ENCODE assay signal across 30 cellular contexts in the genomic region with DNA sequence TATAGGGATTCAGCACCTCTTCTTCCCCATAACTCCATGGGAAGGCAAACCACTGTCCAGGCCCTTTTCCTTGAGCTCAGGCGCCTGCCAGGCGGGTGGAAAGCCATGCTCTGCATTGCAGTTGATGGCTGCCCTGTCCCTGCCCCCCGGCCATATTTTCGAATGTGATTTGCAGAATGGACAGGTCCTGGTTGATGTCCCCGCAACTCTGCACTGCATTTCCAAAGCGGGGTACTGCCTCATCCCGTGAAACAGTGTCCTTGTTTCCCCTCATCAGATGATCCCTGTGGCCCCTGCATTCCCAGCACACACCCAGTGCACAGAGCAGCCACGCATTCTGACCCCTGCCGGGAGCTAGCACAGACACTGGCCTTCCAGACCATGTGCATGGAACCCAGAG.
"Had no signal": no experiment of that assay in that cellular context is flagged by ENCODE, and none has a peak within 500 bp of the region (broad histone marks: within the 10 kb centered on the region; RNA-seq: fewer than 3 reads in every experiment).

No MANE protein-coding gene starts in this region.

- H3K27ac ChIP-seq: ovary, parathyroid adenoma, psoas muscle, suprapubic skin, testis, tibial artery, transverse colon, upper lobe of right lung, vagina had no signal

- H3K36me3 Mint-ChIP-seq: naive thymus-derived CD8-positive, alpha-beta T cell; natural killer cell treated with Interleukin-12 subunit alpha and Interleukin-12 subunit beta and Interleukin-15 and Interleukin-18, amount 100 ng/mL, for 72 hours; stimulated activated memory B cell treated with anti-CD40 and anti-IgM and Interleukin-4, amounts not matched to agents 10 μg/mL and 1 μg/mL and 100 μg/mL, for 72 hours; type B pancreatic cell had no signal

- H3K27ac Mint-ChIP-seq: natural killer cell treated with Interleukin-12 subunit alpha and Interleukin-12 subunit beta and Interleukin-15 and Interleukin-18, amount 100 ng/mL, for 72 hours; nephron progenitor cell; progenitor cell of endocrine pancreas; stimulated activated memory B cell treated with anti-CD40 and anti-IgM and Interleukin-4, amounts not matched to agents 10 μg/mL and 1 μg/mL and 100 μg/mL, for 72 hours; stimulated activated naive CD8-positive, alpha-beta T cell treated with anti-CD3 and anti-CD28 coated beads, Interleukin-15, amount 100 ng/mL, for 72 hours; type B pancreatic cell had no signal

- H3K4me1 Mint-ChIP-seq: stimulated activated memory B cell treated with anti-CD40 and anti-IgM and Interleukin-4, amounts not matched to agents 10 μg/mL and 1 μg/mL and 100 μg/mL, for 72 hours; stimulated activated naive CD8-positive, alpha-beta T cell treated with anti-CD3 and anti-CD28 coated beads, Interleukin-15, amount 100 ng/mL, for 72 hours had no signal

- H3K27me3 ChIP-seq: ovary, suprapubic skin, testis, vagina had no signal

- DNase-seq: naive thymus-derived CD8-positive, alpha-beta T cell; nephron progenitor cell; occipital lobe; ovary; posterior cingulate gyrus; psoas muscle; right cardiac atrium; spleen; stimulated activated CD4-positive, alpha-beta T cell treated with anti-CD3 and anti-CD28 coated beads, Interleukin-12 subunit alpha, Interleukin-12 subunit beta, amount 100 ng/mL, for 4 hours; stimulated activated CD4-positive, alpha-beta T cell treated with anti-CD3 and anti-CD28 coated beads, Interleukin-1b, Interleukin-23, amount 100 ng/mL, for 48 hours; stimulated activated CD4-positive, alpha-beta T cell treated with anti-CD3 and anti-CD28 coated beads, Interleukin-4, amount 100 ng/mL, for 1 hour; stimulated activated CD4-positive, alpha-beta T cell treated with anti-CD3 and anti-CD28 coated beads, Interleukin-4, amount 100 ng/mL, for 4 hours; stimulated activated CD8-positive, alpha-beta memory T cell treated with anti-CD3 and anti-CD28 coated beads, Interleukin-4, amount 100 ng/mL, for 48 hours; stimulated activated naive CD4-positive, alpha-beta T cell; stimulated activated naive CD8-positive, alpha-beta T cell treated with anti-CD3 and anti-CD28 coated beads, Interleukin-15, amount 100 ng/mL, for 72 hours; stimulated activated naive CD8-positive, alpha-beta T cell treated with anti-CD3 and anti-CD28 coated beads, Interleukin-15, Interleukin-2, amounts not matched to agents 100 U/mL and 50 U/mL, for 24 hours; testis; tibial artery; transverse colon; upper lobe of right lung had no signal

- H3K9me3 ChIP-seq: ovary, psoas muscle, spleen, suprapubic skin, testis, tibial artery, transverse colon, upper lobe of right lung, vagina had no signal

- H3K4me2 ChIP-seq: smooth muscle cell had no signal

- H3K4me3 ChIP-seq: ovary, psoas muscle, skin epidermis, smooth muscle cell, spleen, suprapubic skin, testis, tibial artery, transverse colon, upper lobe of right lung, vagina had no signal

- H3K36me3 ChIP-seq: ovary, spleen, suprapubic skin, tibial artery, transverse colon, upper lobe of right lung, vagina had no signal

- H3K9ac ChIP-seq: parathyroid adenoma had no signal

- H3K4me3 Mint-ChIP-seq: naive thymus-derived CD8-positive, alpha-beta T cell; natural killer cell treated with Interleukin-12 subunit alpha and Interleukin-12 subunit beta and Interleukin-15 and Interleukin-18, amount 100 ng/mL, for 72 hours; nephron progenitor cell; neural crest cell; stimulated activated memory B cell treated with anti-CD40 and anti-IgM and Interleukin-4, amounts not matched to agents 10 μg/mL and 1 μg/mL and 100 μg/mL, for 72 hours; stimulated activated naive CD8-positive, alpha-beta T cell treated with anti-CD3 and anti-CD28 coated beads, Interleukin-15, amount 100 ng/mL, for 72 hours; type B pancreatic cell had no signal

- ATAC-seq: naive thymus-derived CD8-positive, alpha-beta T cell; natural killer cell treated with Interleukin-12 subunit alpha and Interleukin-12 subunit beta and Interleukin-15 and Interleukin-18, amount 100 ng/mL, for 72 hours; psoas muscle; right cardiac atrium; stimulated activated memory B cell treated with anti-CD40 and anti-IgM and Interleukin-4, amounts not matched to agents 10 μg/mL and 1 μg/mL and 100 μg/mL, for 72 hours; stimulated activated naive CD8-positive, alpha-beta T cell treated with anti-CD3 and anti-CD28 coated beads, Interleukin-15, amount 100 ng/mL, for 72 hours; stimulated activated naive CD8-positive, alpha-beta T cell treated with anti-CD3 and anti-CD28 coated beads, Interleukin-15, Interleukin-2, amounts not matched to agents 100 U/mL and 50 U/mL, for 24 hours had no signal

- H3K4me1 ChIP-seq: parathyroid adenoma, psoas muscle, testis, tibial artery, transverse colon, upper lobe of right lung, vagina had no signal

- H2AFZ ChIP-seq: parathyroid adenoma had no signal

- H3K9me3 Mint-ChIP-seq: naive thymus-derived CD8-positive, alpha-beta T cell; natural killer cell treated with Interleukin-12 subunit alpha and Interleukin-12 subunit beta and Interleukin-15 and Interleukin-18, amount 100 ng/mL, for 72 hours; nephron progenitor cell; neural crest cell; stimulated activated memory B cell treated with anti-CD40 and anti-IgM and Interleukin-4, amounts not matched to agents 10 μg/mL and 1 μg/mL and 100 μg/mL, for 72 hours; stimulated activated naive CD8-positive, alpha-beta T cell treated with anti-CD3 and anti-CD28 coated beads, Interleukin-15, amount 100 ng/mL, for 72 hours; type B pancreatic cell had no signal
